Comparison of ENCODE assay signal across 9 cellular contexts in genomic region chr21:21200103-21200938, GRCh38.
DNase-seq lines count a peak whose midpoint lies in the region; ATAC-seq and TF ChIP-seq lines count a peak whose summit lies in the region.
"Had no signal": no experiment of that assay in that cellular context is flagged by ENCODE, and none has a peak within 500 bp of the region (broad histone marks: within the 10 kb centered on the region; RNA-seq: fewer than 3 reads in every experiment).

No MANE protein-coding gene starts in this region.

- H3K27ac Mint-ChIP-seq in activated T-helper 17 cell treated with anti-CD3 and anti-CD28 coated beads, Interleukin-2, amount 50 U/mL, for 72 hours = peak overlapping the region; percentile 87

- peak overlapping the region; percentile 65 for H3K4me3 Mint-ChIP-seq in activated T-helper 17 cell treated with anti-CD3 and anti-CD28 coated beads, Interleukin-2, amount 50 U/mL, for 72 hours

- H3K4me3 ChIP-seq in suprapubic skin = peak overlapping the region; percentile 9

- TF ChIP-seq CTCF in suprapubic skin (IDR thresholded peaks at IDR 0.05) = no peak

- no peaks in the 10 kb centered on the region for H3K27me3 Mint-ChIP-seq in activated T-helper 17 cell treated with anti-CD3 and anti-CD28 coated beads, Interleukin-2, amount 50 U/mL, for 72 hours

- H3K9me3 ChIP-seq in suprapubic skin = no peaks in the 10 kb centered on the region
- H3K9me3 ChIP-seq: neutrophil had no signal

- peaks cover 6% of the 10 kb centered on the region for H3K4me1 ChIP-seq in suprapubic skin

- TF ChIP-seq EP300 in suprapubic skin (IDR thresholded peaks at IDR 0.05) = no peak

- no peaks in the 10 kb centered on the region for H3K9me3 Mint-ChIP-seq in activated T-helper 17 cell treated with anti-CD3 and anti-CD28 coated beads, Interleukin-2, amount 50 U/mL, for 72 hours

- no peak for DNase-seq in activated CD4-positive, CD25-positive, alpha-beta regulatory T cell treated with anti-CD3 and anti-CD28 coated beads, Interleukin-2, amount 50 U/mL, for 72 hours
- DNase-seq in iris pigment epithelial cell (ENCODE audit: low read depth) = peak; percentile 99
- peak in 1 of 2 donors; percentile 67 for DNase-seq in suprapubic skin (ENCODE audit: low spot score in 2 of 2)
- DNase-seq in NCI-H1417 treated with DMSO at 0.1 percent for 48 hours (lab: John Stamatoyannopoulos, UW) = no peak
- no peak for DNase-seq in NCI-H1417 (lab: John Stamatoyannopoulos, UW)
- DNase-seq in NCI-H524 (lab: John Stamatoyannopoulos, UW) = no peak

- 18% methylated on average over 6 of the region's 6 CpGs for WGBS in suprapubic skin

- no peaks in the 10 kb centered on the region for H3K36me3 ChIP-seq in suprapubic skin
- H3K36me3 ChIP-seq: neutrophil had no signal

- H3K36me3 Mint-ChIP-seq in activated T-helper 17 cell treated with anti-CD3 and anti-CD28 coated beads, Interleukin-2, amount 50 U/mL, for 72 hours (ENCODE audit: low read depth) = no peaks in the 10 kb centered on the region

- peak; percentile 20 to 41 for ATAC-seq in activated CD4-positive, CD25-positive, alpha-beta regulatory T cell treated with anti-CD3 and anti-CD28 coated beads, Interleukin-2, amount 50 U/mL, for 24 hours
- peak; percentile 79 for ATAC-seq in activated T-helper 17 cell treated with anti-CD3 and anti-CD28 coated beads, Interleukin-2, amount 50 U/mL, for 72 hours (replicated peaks)

- H3K27me3 ChIP-seq in suprapubic skin = no peaks in the 10 kb centered on the region
- H3K27me3 ChIP-seq: neutrophil had no signal

- H3K4me1 Mint-ChIP-seq in activated T-helper 17 cell treated with anti-CD3 and anti-CD28 coated beads, Interleukin-2, amount 50 U/mL, for 72 hours = peaks cover 9% of the 10 kb centered on the region

- peak overlapping the region; percentile 69 for H3K27ac ChIP-seq in suprapubic skin
- H3K27ac ChIP-seq: neutrophil had no signal

- no peak for TF ChIP-seq POLR2A in suprapubic skin (IDR thresholded peaks at IDR 0.05)
